ENCODE assay signal across 8 cellular contexts in genomic region chr3:48504051-48504946, GRCh38. TPM values are rescaled to one million over a fixed set of nuclear protein-coding genes. Genes with fewer than 3 reads are reported as not detected.
DNase-seq lines count a peak whose midpoint lies in the region; ATAC-seq and TF ChIP-seq lines count a peak whose summit lies in the region.

Gene SHISA5 (minus strand): TSS chr3:48504174. CDS start chr3:48504094, 80 bp downstream.

- no peaks in the 10 kb centered on the region for H3K36me3 Mint-ChIP-seq in natural killer cell treated with Interleukin-12 subunit alpha and Interleukin-12 subunit beta and Interleukin-15 and Interleukin-18, amount 100 ng/mL, for 72 hours

- H3K4me1 Mint-ChIP-seq in natural killer cell treated with Interleukin-12 subunit alpha and Interleukin-12 subunit beta and Interleukin-15 and Interleukin-18, amount 100 ng/mL, for 72 hours (ENCODE audit: low read depth in 2 of 2), result peaks cover 17 to 38% of the 10 kb centered on the region in 2 donors

- peak within 1 kb of the TSS; percentile 74 for H3K4me3 Mint-ChIP-seq in natural killer cell treated with Interleukin-12 subunit alpha and Interleukin-12 subunit beta and Interleukin-15 and Interleukin-18, amount 100 ng/mL, for 72 hours

- H3K27ac Mint-ChIP-seq in natural killer cell treated with Interleukin-12 subunit alpha and Interleukin-12 subunit beta and Interleukin-15 and Interleukin-18, amount 100 ng/mL, for 72 hours, result peak within 1 kb of the TSS; percentile 50 to 81

- H3K27ac ChIP-seq in 22Rv1, result peak within 1 kb of the TSS; percentile 78

- TF ChIP-seq POLR2A in GM19099 (IDR thresholded peaks at IDR 0.05; ENCODE audit: extremely low read depth, insufficient read length, low read depth), result peak; percentile 71

- DNase-seq in activated effector memory CD4-positive, alpha-beta T cell treated with Interleukin-2 at 50 U/mL for 16 hours, result peak; percentile 51
- DNase-seq in fibroblast of the aortic adventitia (ENCODE audit: low read depth), result peak; percentile 82
- DNase-seq in natural killer cell treated with Interleukin-12 subunit alpha and Interleukin-12 subunit beta and Interleukin-15 and Interleukin-18, amount 100 ng/mL, for 72 hours (ENCODE audit: low spot score), result peak; percentile 79
- no peak for DNase-seq in NCI-H187 treated with DMSO at 0.1 percent for 48 hours (lab: John Stamatoyannopoulos, UW)

- H3K9me3 Mint-ChIP-seq in natural killer cell treated with Interleukin-12 subunit alpha and Interleukin-12 subunit beta and Interleukin-15 and Interleukin-18, amount 100 ng/mL, for 72 hours, result no peaks in the 10 kb centered on the region

- peak; percentile 87 for ATAC-seq in natural killer cell treated with Interleukin-12 subunit alpha and Interleukin-12 subunit beta and Interleukin-15 and Interleukin-18, amount 100 ng/mL, for 72 hours

- no peak for TF ChIP-seq CTCF in 22Rv1 (IDR thresholded peaks at IDR 0.05)
- no peak for TF ChIP-seq CTCF in fibroblast of the aortic adventitia (IDR thresholded peaks at IDR 0.05; ENCODE audit: insufficient read depth, low read length)
- TF ChIP-seq CTCF in subcutaneous adipose tissue (IDR thresholded peaks at IDR 0.05; ENCODE audit: low read depth), result no peak

- H3K4me3 ChIP-seq in fibroblast of the aortic adventitia (ENCODE audit: low read depth, low read length), result peak within 1 kb of the TSS; percentile 84

- H3K27me3 Mint-ChIP-seq in natural killer cell treated with Interleukin-12 subunit alpha and Interleukin-12 subunit beta and Interleukin-15 and Interleukin-18, amount 100 ng/mL, for 72 hours, result no peaks in the 10 kb centered on the region

TF ChIP-seq in PFSK-1, 5 proteins besides CTCF, POLR2A, EP300 and RAD21:
- TF ChIP-seq POLR2AphosphoS5 (IDR thresholded peaks at IDR 0.05; ENCODE audit: low read depth, low read length) (no peak), SIN3A (IDR thresholded peaks at IDR 0.05; ENCODE audit: borderline replicate concordance, insufficient read depth, low read length) (no peak), REST (IDR thresholded peaks at IDR 0.05; ENCODE audit: insufficient read depth in 1 of 2, low read depth in 2 of 2, low read length in 2 of 2) (no peak), FOXP2 (optimal IDR thresholded peaks at IDR 0.05; ENCODE audit: borderline replicate concordance, extremely low read depth, extremely low read length, insufficient read depth) (peak; percentile 35)

RNA-seq across cellular contexts. Expression of gene SHISA5, which starts in this region (rescaled TPM):
- 148 TPM for polyA plus RNA-seq in PFSK-1 (2012; ENCODE audit: insufficient read length, low read depth)
- total RNA-seq in fibroblast of the aortic adventitia (ENCODE audit: low replicate concordance), result 60.4 and 107 TPM in 2 replicates
- 100 to 1,000 TPM in 1 of 2 donors, 10 to 100 TPM in 1; 88.4 to 126 TPM for total RNA-seq in natural killer cell treated with Interleukin-12 subunit alpha and Interleukin-12 subunit beta and Interleukin-15 and Interleukin-18, amount 100 ng/mL, for 72 hours
- 10 to 100 TPM; 64.1 to 90.6 (median 75.4) TPM for total RNA-seq in subcutaneous adipose tissue
